1 cellular context compared by ENCODE assay signal in genomic region chr13:60612593-60612992, GRCh38.
TF ChIP-seq lines count a peak whose summit lies in the region.

No MANE protein-coding gene starts in this region.

TF ChIP-seq in GM23338, 12 proteins besides CTCF, POLR2A, EP300 and RAD21 (continued from another document):
- TF ChIP-seq ZNF462 (CRISPR knock-in tag; IDR thresholded peaks at IDR 0.05), result no peak
- TF ChIP-seq NANOG (IDR thresholded peaks at IDR 0.05; ENCODE audit: borderline replicate concordance), result no peak
- no peak for TF ChIP-seq ZNF114 (CRISPR knock-in tag; IDR thresholded peaks at IDR 0.05)
- no peak for TF ChIP-seq EZH2 (IDR thresholded peaks at IDR 0.05; ENCODE audit: low read depth, unreplicated experiment)
- TF ChIP-seq CREB1 (CRISPR knock-in tag; IDR thresholded peaks at IDR 0.05; ENCODE audit: low read depth), result no peak
